Comparison of ENCODE assay signal across 21 cellular contexts in genomic region chr2:179224361-179224760, GRCh38. TPM values are rescaled to one million over a fixed set of nuclear protein-coding genes. Genes with fewer than 3 reads are reported as not detected.
DNase-seq lines count a peak whose midpoint lies in the region; ATAC-seq, FAIRE-seq and TF ChIP-seq lines count a peak whose summit lies in the region.
"Had no signal": no experiment of that assay in that cellular context is flagged by ENCODE, and none has a peak within 500 bp of the region (broad histone marks: within the 10 kb centered on the region; RNA-seq: fewer than 3 reads in every experiment).

No MANE protein-coding gene starts in this region.

- H3K79me2 ChIP-seq in HepG2 (ENCODE audit: insufficient read depth, low read length) = peaks cover 96% of the 10 kb centered on the region

- TF ChIP-seq EP300 in HepG2 (IDR thresholded peaks at IDR 0.05; ENCODE audit: low read depth in 2 of 2, low read length in 2 of 2) (no peak), HepG2 (CRISPR knock-in tag; IDR thresholded peaks at IDR 0.05; ENCODE audit: borderline replicate concordance) (no peak)

- no peak for TF ChIP-seq RAD21 in HepG2 (CRISPR knock-in tag; IDR thresholded peaks at IDR 0.05)

- in situ Hi-C loops in HepG2 (cut with HindIII; ENCODE audit: extremely low pct_ligation_motif_present, low pct_unique_long_range_greater_than_20kb) = loop anchor here (5.0 to 10.0 kb wide), 2 partner anchors 113 to 180 kb away; no protein-coding TSS in a partner anchor

- H3K4me1 ChIP-seq in HepG2 (ENCODE audit: insufficient read depth, low read length) (peaks cover 33% of the 10 kb centered on the region), right lobe of liver (peaks cover 0 to 9% (median 4%) of the 10 kb centered on the region in 4 donors)

- no peak for FAIRE-seq in HepG2 (lab: Jason Lieb, UNC)
- FAIRE-seq: D721Med, HTR-8/SVneo had no signal

- no peak overlapping the region for H3K4me3 Mint-ChIP-seq in naive B cell
- H3K4me3 Mint-ChIP-seq in naive thymus-derived CD8-positive, alpha-beta T cell = no peak overlapping the region
- H3K4me3 Mint-ChIP-seq: CD14-positive monocyte had no signal

- H3K36me3 ChIP-seq in HepG2 (replicated peaks in 1 of 2; ENCODE audit: control insufficient read depth in 1 of 2, insufficient read depth in 2 of 2, low read length in 2 of 2) (peaks cover 1 to 14% of the 10 kb centered on the region in 2 experiments; a peak in 3 of 5 replicates), right lobe of liver (no peaks in the 10 kb centered on the region)

- H3K4me3 ChIP-seq in HepG2 (replicated peaks in 1 of 3; ENCODE audit: insufficient read depth in 1 of 3, low read depth in 2 of 3, low read length in 3 of 3) (no peak overlapping the region), right lobe of liver (no peak overlapping the region), fibroblast of the aortic adventitia (ENCODE audit: low read depth, low read length) (no peak overlapping the region), dorsolateral prefrontal cortex (no peak overlapping the region)
- H3K4me3 ChIP-seq: SK-N-MC had no signal

- no peak overlapping the region for H3K9ac ChIP-seq in HepG2 (ENCODE audit: insufficient read depth, low read depth, low read length)

- WGBS in HepG2 (ENCODE audit: low lambda C conversion rate) = 74% methylated on average over 2 of the region's 2 CpGs
- 59% methylated on average over 2 of the region's 2 CpGs for WGBS in right lobe of liver (ENCODE audit: insufficient coverage, low coverage, low lambda C conversion rate, missing lambda C conversion rate)

- intact Hi-C loops in HepG2 (cut with micrococcal nuclease; ENCODE audit: unreplicated experiment) (no loop called here), right lobe of liver (cut with DNase I) (loop anchor here in 1 of 2 donors (10.0 kb wide), 1 partner anchor 110 kb away; no protein-coding TSS in a partner anchor), dorsolateral prefrontal cortex (cut with DNase I) (loop anchor here (10.0 kb wide), 3 partner anchors 120 to 220 kb away; no protein-coding TSS in a partner anchor)

- H4K20me1 ChIP-seq in HepG2 (ENCODE audit: insufficient read depth, low read length) = peaks cover 16% of the 10 kb centered on the region; the same call in 1 of the 2 replicates

- H3K27ac ChIP-seq in HepG2 (ENCODE audit: extremely low read length, insufficient read depth, low read length) = no peak overlapping the region
- no peak overlapping the region for H3K27ac ChIP-seq in right lobe of liver
- peak overlapping the region in 25 of 59 donors; percentile 3 to 55 (median 26) for H3K27ac ChIP-seq in dorsolateral prefrontal cortex
- H3K27ac ChIP-seq: SK-N-MC had no signal

- no peaks in the 10 kb centered on the region for H3K36me3 Mint-ChIP-seq in naive B cell
- H3K36me3 Mint-ChIP-seq in naive thymus-derived CD8-positive, alpha-beta T cell = no peaks in the 10 kb centered on the region

- H3K4me2 ChIP-seq in HepG2 (ENCODE audit: low read depth, low read length) = no peak overlapping the region

- peak overlapping the region in 5 of 6 donors; percentile 32 to 95 (median 76) for H3K27ac Mint-ChIP-seq in naive B cell
- peak overlapping the region in 1 of 10 donors; percentile 63 for H3K27ac Mint-ChIP-seq in naive thymus-derived CD8-positive, alpha-beta T cell

- TF ChIP-seq POLR2A in HepG2 (IDR thresholded peaks at IDR 0.05; ENCODE audit: insufficient read depth in 1 of 2, low read depth in 2 of 2, low read length in 2 of 2) (no peak), right lobe of liver (IDR thresholded peaks at IDR 0.05) (no peak)

- no TSS peak for BruUV-seq in HepG2 (replicated peaks; lab: Mats Ljungman, UMichigan)

- H3K27me3 Mint-ChIP-seq in naive B cell = no peaks in the 10 kb centered on the region
- H3K27me3 Mint-ChIP-seq in naive thymus-derived CD8-positive, alpha-beta T cell = no peaks in the 10 kb centered on the region

- TF ChIP-seq CTCF in HepG2 (CRISPR knock-in tag; IDR thresholded peaks at IDR 0.05) (no peak), right lobe of liver (IDR thresholded peaks at IDR 0.05) (no peak), fibroblast of the aortic adventitia (IDR thresholded peaks at IDR 0.05; ENCODE audit: insufficient read depth, low read length) (no peak), dorsolateral prefrontal cortex (IDR thresholded peaks at IDR 0.05 in 54 of 56, conservative IDR thresholded peaks at IDR 0.05 in 2 of 56; ENCODE audit: low read depth in 1 of 56, partially characterized antibody in 56 of 56) (no peak)

- DNase-seq in HepG2 (ENCODE audit: low spot score) (no peak), right lobe of liver (no peak), fibroblast of the aortic adventitia (ENCODE audit: low read depth) (peak; percentile 1), naive B cell (no peak), dorsolateral prefrontal cortex (no peak), CD1c-positive myeloid dendritic cell (ENCODE audit: extremely low spot score) (no peak)
- no peak for DNase-seq in naive thymus-derived CD8-positive, alpha-beta T cell
- DNase-seq: AML-193, DMS53, GDM1, GOT3, Kasumi-1, NCI-H1417, NCI-H187, NCI-H446, NCI-H526, SHP77 had no signal

- H3K9me3 ChIP-seq in HepG2 (ENCODE audit: low read length) (no peaks in the 10 kb centered on the region), right lobe of liver (no peaks in the 10 kb centered on the region)

- no peak for ATAC-seq in HepG2
- ATAC-seq in right lobe of liver = no peak
- no peak for ATAC-seq in naive B cell (ENCODE audit: low read depth in 2 of 2)
- no peak for ATAC-seq in naive thymus-derived CD8-positive, alpha-beta T cell

- H3K4me1 Mint-ChIP-seq in naive B cell = peaks cover 39 to 62% (median 61%) of the 10 kb centered on the region in 3 donors
- H3K4me1 Mint-ChIP-seq in naive thymus-derived CD8-positive, alpha-beta T cell = peaks cover 0 to 40% (median 0%) of the 10 kb centered on the region in 4 donors

- POLR2A ChIA-PET in HepG2 (lab: Yijun Ruan, JAX) = no interaction called here
- POLR2A ChIA-PET in naive thymus-derived CD8-positive, alpha-beta T cell (lab: Charles Lee) = no interaction called here

- H3K9me3 Mint-ChIP-seq in naive B cell = no peaks in the 10 kb centered on the region
- H3K9me3 Mint-ChIP-seq in naive thymus-derived CD8-positive, alpha-beta T cell = no peaks in the 10 kb centered on the region
- H3K9me3 Mint-ChIP-seq: CD14-positive monocyte had no signal

- CTCF ChIA-PET in HepG2 (lab: Yijun Ruan, JAX; ENCODE audit: low intra/inter-chr PET ratio, low total read pairs) = no interaction called here

- H3K27me3 ChIP-seq in HepG2 (ENCODE audit: control insufficient read depth in 1 of 2, insufficient read depth in 2 of 2, low read length in 2 of 2) (no peaks in the 10 kb centered on the region), right lobe of liver (no peaks in the 10 kb centered on the region), dorsolateral prefrontal cortex (no peaks in the 10 kb centered on the region)

- no peak overlapping the region for H2AFZ ChIP-seq in HepG2 (ENCODE audit: low read length)

TF ChIP-seq in HepG2, 621 proteins besides CTCF, POLR2A, EP300 and RAD21:
- no peak for TF ChIP-seq ZNF598 (CRISPR knock-in tag; IDR thresholded peaks at IDR 0.05; ENCODE audit: borderline replicate concordance)
- peak; percentile 23 for TF ChIP-seq RBM22 (optimal IDR thresholded peaks at IDR 0.05; ENCODE audit: low read length)
- no peak for TF ChIP-seq CREB1 (IDR thresholded peaks at IDR 0.05)
- 0 out of 2 replicates have a peak, but pooled peaks have one; percentile 4 for TF ChIP-seq CREB1 (CRISPR knock-in tag; IDR thresholded peaks at IDR 0.05)
- no peak for TF ChIP-seq NONO (IDR thresholded peaks at IDR 0.05)
- TF ChIP-seq NONO (CRISPR knock-in tag; conservative IDR thresholded peaks at IDR 0.05) = no peak

RNA-seq across cellular contexts. Expression of gene SESTD1, which starts 40.3 kb away (rescaled TPM):
- total RNA-seq in HepG2 (2016; rRNA removed; fragmentation: Illumina TruSeq; extraction: Trizol) = 74.4 and 105 TPM in 2 replicates
- total RNA-seq in HepG2 (2016; cell fraction: cytosol; rRNA removed; fragmentation: Illumina TruSeq; extraction: Trizol; ENCODE audit: low read depth) = 58.3 and 66.2 TPM in 2 replicates
- 71.8 and 93.5 TPM in 2 replicates for total RNA-seq in HepG2 (2016; cell fraction: insoluble cytoplasmic fraction; rRNA removed; fragmentation: Illumina TruSeq; extraction: Trizol)
- 84.1 and 90.5 TPM in 2 replicates for total RNA-seq in HepG2 (2016; cell fraction: membrane; rRNA removed; fragmentation: Illumina TruSeq; extraction: Trizol)
- 67.8 and 69.5 TPM in 2 replicates for total RNA-seq in HepG2 (2016; cell fraction: nucleus; rRNA removed; fragmentation: Illumina TruSeq; extraction: Trizol)
- polyA plus RNA-seq in HepG2 (2011; rRNA removed) = 69.3 and 101 TPM in 2 replicates
- 44.4 and 49.6 TPM in 2 replicates for polyA plus RNA-seq in HepG2 (2011; cell fraction: cytosol; rRNA removed)
- polyA plus RNA-seq in HepG2 (2011; cell fraction: nucleus; rRNA removed) = 48.2 and 49.5 TPM in 2 replicates
- polyA plus RNA-seq in HepG2 (2012) = 109 and 119 TPM in 2 replicates
- 25.4 and 25.6 TPM in 2 replicates for polyA plus RNA-seq in HepG2 (2016; cell fraction: cytosol; fragmentation: Illumina TruSeq; extraction: Trizol; ENCODE audit: low read depth)
- polyA plus RNA-seq in HepG2 (2016; cell fraction: insoluble cytoplasmic fraction; fragmentation: Illumina TruSeq; extraction: Trizol; ENCODE audit: low read depth) = 82.9 and 87.2 TPM in 2 replicates
- 48.8 and 51.0 TPM in 2 replicates for polyA plus RNA-seq in HepG2 (2016; cell fraction: membrane; fragmentation: Illumina TruSeq; extraction: Trizol; ENCODE audit: low read depth)
- polyA plus RNA-seq in HepG2 (2016; cell fraction: nucleus; fragmentation: Illumina TruSeq; extraction: Trizol; ENCODE audit: insufficient read depth, low read depth) = 66.2 and 71.0 TPM in 2 replicates
- polyA minus RNA-seq in HepG2 (2011; rRNA and poly(A)+ RNA removed; ENCODE audit: low replicate concordance) = 13.2 and 38.6 TPM in 2 replicates
- 71.8 and 102 TPM in 2 replicates for polyA minus RNA-seq in HepG2 (2011; cell fraction: cytosol; rRNA and poly(A)+ RNA removed)
- 247 and 269 TPM in 2 replicates for polyA minus RNA-seq in HepG2 (2011; cell fraction: nucleus; rRNA and poly(A)+ RNA removed)
- 10 to 100 TPM in 3 of 6 experiments, 1 to 10 TPM in 3; 5.8 to 27.9 (median 12.8) TPM for total RNA-seq in right lobe of liver
- total RNA-seq in fibroblast of the aortic adventitia (ENCODE audit: low replicate concordance) = 53.3 and 62.3 TPM in 2 replicates
- 10 to 100 TPM; 25.4 to 88.7 (median 66.2) TPM for polyA plus RNA-seq in naive B cell (ENCODE audit: low read depth in 6 of 6)
- total RNA-seq in dorsolateral prefrontal cortex = 100 to 1,000 TPM in 108 of 120 experiments, 10 to 100 TPM in 12; 76.4 to 194 (median 123) TPM
- 1 to 10 TPM; 4.9 to 5.3 TPM for total RNA-seq in naive thymus-derived CD8-positive, alpha-beta T cell
- polyA plus RNA-seq in naive thymus-derived CD8-positive, alpha-beta T cell = 1 to 10 TPM in 2 of 3 donors, under 1 TPM in 1; 0.27 to 1.4 (median 1.0) TPM
